Comparison of ENCODE assay signal across 1 cellular context in the genomic region with DNA sequence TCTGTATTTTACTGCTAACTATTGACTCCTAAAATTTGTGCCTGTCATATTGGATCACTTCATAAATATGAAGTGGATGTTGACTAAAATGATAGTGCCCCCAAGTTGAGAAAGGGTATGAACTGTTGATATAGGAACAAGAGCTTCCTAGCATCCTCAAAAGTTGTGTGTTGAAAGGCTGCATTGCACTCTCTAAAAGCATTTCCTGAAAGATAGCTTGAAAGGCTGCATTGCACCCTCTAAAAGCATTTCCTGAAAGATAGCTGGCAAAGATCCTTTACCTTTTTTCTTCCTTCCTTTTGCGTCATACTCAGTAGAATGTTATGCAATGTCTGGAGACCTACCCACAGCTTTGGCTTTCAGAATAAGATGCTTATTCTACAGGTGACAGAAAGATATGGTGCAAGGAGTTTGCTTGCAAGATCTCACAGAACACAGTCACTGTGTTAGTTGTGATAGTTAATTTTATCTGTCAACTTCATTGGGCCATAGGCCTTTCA.
TF ChIP-seq lines count a peak whose summit lies in the region.

No MANE protein-coding gene starts in this region.

TF ChIP-seq in H1, 55 proteins besides CTCF, POLR2A, EP300 and RAD21:
- no peak for TF ChIP-seq BRCA1 (IDR thresholded peaks at IDR 0.05; ENCODE audit: low read depth, low read length)
- TF ChIP-seq KDM1A (IDR thresholded peaks at IDR 0.05; ENCODE audit: borderline replicate concordance, low read length) = no peak
- no peak for TF ChIP-seq SAP30 (IDR thresholded peaks at IDR 0.05; ENCODE audit: insufficient read depth, insufficient replicate concordance, low read length)
- no peak for TF ChIP-seq HDAC2 (IDR thresholded peaks at IDR 0.05; ENCODE audit: borderline replicate concordance in 1 of 2, low read depth in 2 of 2, low read length in 2 of 2)
- TF ChIP-seq MAFK (IDR thresholded peaks at IDR 0.05; ENCODE audit: low read depth, low read length) = no peak
